In genomic region chr12:58541300-58541690, GRCh38 we compare ENCODE assay signal across 1 cellular context.
TF ChIP-seq lines count a peak whose summit lies in the region.

No MANE protein-coding gene starts in this region.

TF ChIP-seq in GM23338, 12 proteins besides CTCF, POLR2A, EP300 and RAD21:
- TF ChIP-seq ZNF462 (CRISPR knock-in tag; IDR thresholded peaks at IDR 0.05), result no peak
- TF ChIP-seq STAT1 (IDR thresholded peaks at IDR 0.05; ENCODE audit: unreplicated experiment), result no peak
- TF ChIP-seq EZH2 (IDR thresholded peaks at IDR 0.05; ENCODE audit: low read depth, unreplicated experiment), result no peak
- TF ChIP-seq ZNF331 (CRISPR knock-in tag; IDR thresholded peaks at IDR 0.05; ENCODE audit: low read depth), result no peak
- no peak for TF ChIP-seq CREB1 (CRISPR knock-in tag; IDR thresholded peaks at IDR 0.05; ENCODE audit: low read depth)
- no peak for TF ChIP-seq NANOG (IDR thresholded peaks at IDR 0.05; ENCODE audit: borderline replicate concordance)
- TF ChIP-seq ETS1 (IDR thresholded peaks at IDR 0.05), result no peak
- no peak for TF ChIP-seq ZNF114 (CRISPR knock-in tag; IDR thresholded peaks at IDR 0.05)
- no peak for TF ChIP-seq REST (IDR thresholded peaks at IDR 0.05; ENCODE audit: unreplicated experiment)
- no peak for TF ChIP-seq JUNB (IDR thresholded peaks at IDR 0.05; ENCODE audit: unreplicated experiment)
- TF ChIP-seq EZH2phosphoT487 (IDR thresholded peaks at IDR 0.05; ENCODE audit: unreplicated experiment), result no peak
- TF ChIP-seq POLR2AphosphoS5 (IDR thresholded peaks at IDR 0.05; ENCODE audit: low read depth), result no peak
